In the genomic region with DNA sequence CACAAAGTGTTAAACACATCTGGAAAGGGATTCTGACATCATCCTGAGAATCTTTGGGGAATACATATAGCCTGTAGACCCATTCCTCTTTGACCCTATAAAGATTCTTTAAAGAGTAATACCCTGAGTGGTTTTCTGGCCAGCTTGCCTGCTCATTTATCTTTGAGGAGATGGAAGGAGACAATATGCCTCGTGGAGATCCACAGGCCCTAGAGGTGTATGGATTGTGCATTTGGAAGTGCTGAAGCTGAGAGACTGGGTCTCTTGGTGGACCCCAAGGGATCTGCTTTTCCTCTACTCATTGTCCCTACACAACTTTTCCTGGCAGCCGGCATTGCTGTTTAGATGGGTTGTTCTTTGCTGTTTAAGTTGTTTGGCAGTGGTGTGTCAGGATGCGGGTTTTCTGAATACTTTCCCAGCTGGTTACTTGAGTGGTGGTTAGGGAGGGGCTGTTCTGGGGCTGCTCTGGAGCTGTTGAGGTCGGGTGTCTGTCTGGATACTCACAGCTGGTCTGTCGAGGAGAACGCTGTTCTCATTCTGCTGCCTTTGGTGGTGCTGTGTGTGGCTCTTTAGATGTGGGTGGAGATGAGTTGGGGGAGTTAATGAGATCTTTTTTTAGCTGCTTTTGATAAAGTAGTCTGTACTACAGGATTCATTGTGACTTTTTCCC, we compare ENCODE assay signal across 2 cellular contexts. TPM values are rescaled to one million over a fixed set of nuclear protein-coding genes. Genes with fewer than 3 reads are reported as not detected.
"Had no signal": no experiment of that assay in that cellular context is flagged by ENCODE, and none has a peak within 500 bp of the region (broad histone marks: within the 10 kb centered on the region; RNA-seq: fewer than 3 reads in every experiment).

No MANE protein-coding gene starts in this region.

RNA-seq across cellular contexts. Expression of a gene that starts 50.1 kb away (rescaled TPM):
- total RNA-seq: gastrocnemius medialis, left ventricle myocardium inferior had no signal
